In the genomic region with DNA sequence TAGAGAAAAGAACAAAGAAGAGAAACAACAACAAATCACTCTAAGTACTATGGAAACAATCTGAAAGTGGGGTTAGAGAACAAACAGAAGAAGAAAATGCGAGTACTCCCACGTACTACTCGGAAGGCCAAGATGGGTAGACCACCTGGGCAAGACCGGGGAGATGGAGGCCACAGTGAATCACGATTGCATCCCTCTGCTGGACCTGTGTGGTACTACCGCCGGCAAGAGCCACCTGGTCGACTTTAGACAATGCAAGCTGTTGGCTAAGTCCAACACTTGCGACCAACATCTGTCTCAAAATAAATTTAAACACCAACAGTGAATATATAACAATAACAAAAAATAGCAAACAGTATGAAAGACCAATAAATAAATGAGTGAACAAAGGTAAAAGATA, we compare ENCODE assay signal across 1 cellular context.
TF ChIP-seq lines count a peak whose summit lies in the region.

No MANE protein-coding gene starts in this region.

TF ChIP-seq in H1, 55 proteins besides CTCF, POLR2A, EP300 and RAD21:
- no peak for TF ChIP-seq ATF2 (IDR thresholded peaks at IDR 0.05; ENCODE audit: low read length)
- TF ChIP-seq, protein P1, sequence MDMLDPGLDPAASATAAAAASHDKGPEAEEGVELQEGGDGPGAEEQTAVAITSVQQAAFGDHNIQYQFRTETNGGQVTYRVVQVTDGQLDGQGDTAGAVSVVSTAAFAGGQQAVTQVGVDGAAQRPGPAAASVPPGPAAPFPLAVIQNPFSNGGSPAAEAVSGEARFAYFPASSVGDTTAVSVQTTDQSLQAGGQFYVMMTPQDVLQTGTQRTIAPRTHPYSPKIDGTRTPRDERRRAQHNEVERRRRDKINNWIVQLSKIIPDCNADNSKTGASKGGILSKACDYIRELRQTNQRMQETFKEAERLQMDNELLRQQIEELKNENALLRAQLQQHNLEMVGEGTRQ (IDR thresholded peaks at IDR 0.05; ENCODE audit: low read length) = no peak
- TF ChIP-seq ATF3 (IDR thresholded peaks at IDR 0.05; ENCODE audit: insufficient read depth, low read depth, low read length) = no peak
- no peak for TF ChIP-seq ASH2L (IDR thresholded peaks at IDR 0.05; ENCODE audit: low read length)
- no peak for TF ChIP-seq RXRA (IDR thresholded peaks at IDR 0.05; ENCODE audit: insufficient read depth, low read depth, low read length)
- TF ChIP-seq SRF (IDR thresholded peaks at IDR 0.05; ENCODE audit: low read depth, low read length) = no peak
- no peak for TF ChIP-seq GTF2F1 (IDR thresholded peaks at IDR 0.05; ENCODE audit: borderline replicate concordance, low read depth, low read length)
- no peak for TF ChIP-seq CBX8 (IDR thresholded peaks at IDR 0.05; ENCODE audit: borderline replicate concordance, low read depth, low read length)
TF ChIP-seq in H1: peak in this region for 0.
